In the genomic region with DNA sequence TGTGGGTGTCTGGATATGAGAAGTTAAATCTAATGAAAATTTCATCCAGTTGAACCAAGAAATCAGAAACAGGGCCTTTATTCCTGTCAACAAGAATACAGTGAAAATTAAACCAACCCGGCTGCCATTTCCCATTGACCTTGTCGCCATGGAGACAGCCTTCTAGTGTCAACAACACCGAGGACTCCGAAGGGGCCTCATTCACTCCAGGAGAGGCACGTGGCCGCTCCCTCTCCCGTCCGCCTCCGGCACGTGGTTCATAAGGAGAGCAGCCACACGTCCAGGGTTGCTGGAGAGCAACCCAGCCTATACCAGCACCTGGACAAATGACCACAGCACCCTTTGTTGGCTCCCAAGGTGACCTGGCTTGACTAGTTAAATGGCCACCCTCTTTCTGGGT, we compare ENCODE assay signal across 13 cellular contexts.
DNase-seq lines count a peak whose midpoint lies in the region; ATAC-seq and TF ChIP-seq lines count a peak whose summit lies in the region.
"Had no signal": no experiment of that assay in that cellular context is flagged by ENCODE, and none has a peak within 500 bp of the region (broad histone marks: within the 10 kb centered on the region; RNA-seq: fewer than 3 reads in every experiment).

No MANE protein-coding gene starts in this region.

- no peaks in the 10 kb centered on the region for H3K27me3 Mint-ChIP-seq in activated naive CD8-positive, alpha-beta T cell treated with anti-CD3 and anti-CD28 coated beads, Interleukin-2, amount 50 U/mL, for 24 hours
- no peaks in the 10 kb centered on the region for H3K27me3 Mint-ChIP-seq in chondrocyte (ENCODE audit: low read depth)

- no peaks in the 10 kb centered on the region for H3K36me3 Mint-ChIP-seq in activated naive CD8-positive, alpha-beta T cell treated with anti-CD3 and anti-CD28 coated beads, Interleukin-2, amount 50 U/mL, for 24 hours (ENCODE audit: low read depth)
- H3K36me3 Mint-ChIP-seq in chondrocyte (ENCODE audit: low read depth) = no peaks in the 10 kb centered on the region
- H3K36me3 Mint-ChIP-seq: CD14-positive monocyte; naive thymus-derived CD8-positive, alpha-beta T cell; WTC11 had no signal

- H3K4me3 Mint-ChIP-seq in activated naive CD8-positive, alpha-beta T cell treated with anti-CD3 and anti-CD28 coated beads, Interleukin-2, amount 50 U/mL, for 24 hours = no peak overlapping the region
- H3K4me3 Mint-ChIP-seq in chondrocyte (ENCODE audit: unreplicated experiment) = no peak overlapping the region
- H3K4me3 Mint-ChIP-seq: CD14-positive monocyte; naive thymus-derived CD8-positive, alpha-beta T cell; WTC11 had no signal

- intact Hi-C loops in mucosa of descending colon (cut with DNase I, micrococcal nuclease) = no loop called here

- TF ChIP-seq CTCF in mucosa of descending colon (IDR thresholded peaks at IDR 0.05) = no peak
- no peak for TF ChIP-seq CTCF in chondrocyte (IDR thresholded peaks at IDR 0.05)

- no peak overlapping the region for H3K4me3 ChIP-seq in mucosa of descending colon

- H3K36me3 ChIP-seq in mucosa of descending colon (ENCODE audit: low read depth) = no peaks in the 10 kb centered on the region

- DNase-seq in DMS79 (lab: John Stamatoyannopoulos, UW) = peak; percentile 76
- peak; percentile 63 for DNase-seq in NCI-H1092 treated with DMSO at 0.1 percent for 48 hours (lab: John Stamatoyannopoulos, UW)
- peak; percentile 30 for DNase-seq in NCI-H748 treated with DMSO at 0.1 percent for 48 hours (lab: John Stamatoyannopoulos, UW)
- no peak for DNase-seq in mucosa of descending colon
- DNase-seq in activated naive CD8-positive, alpha-beta T cell treated with anti-CD3 and anti-CD28 coated beads, Interleukin-2, amount 50 U/mL, for 24 hours = no peak
- DNase-seq in AG08395 (ENCODE audit: low spot score) = no peak
- DNase-seq in chondrocyte (ENCODE audit: low spot score) = no peak
- DNase-seq: activated gamma-delta T cell; naive thymus-derived CD8-positive, alpha-beta T cell; NCI-H2171 treated with DMSO at 0.1 percent for 48 hours had no signal

- no peaks in the 10 kb centered on the region for H3K9me3 ChIP-seq in mucosa of descending colon

- peak; percentile 25 for ATAC-seq in mucosa of descending colon
- ATAC-seq in activated naive CD8-positive, alpha-beta T cell treated with anti-CD3 and anti-CD28 coated beads, Interleukin-2, amount 50 U/mL, for 24 hours = no peak
- ATAC-seq: left lobe of liver; naive thymus-derived CD8-positive, alpha-beta T cell; WTC11 had no signal

- no peak overlapping the region for H3K27ac Mint-ChIP-seq in activated naive CD8-positive, alpha-beta T cell treated with anti-CD3 and anti-CD28 coated beads, Interleukin-2, amount 50 U/mL, for 24 hours
- H3K27ac Mint-ChIP-seq in chondrocyte (ENCODE audit: unreplicated experiment) = no peak overlapping the region
- H3K27ac Mint-ChIP-seq: naive thymus-derived CD8-positive, alpha-beta T cell; WTC11 had no signal

- peaks cover 2% of the 10 kb centered on the region for H3K4me1 Mint-ChIP-seq in activated naive CD8-positive, alpha-beta T cell treated with anti-CD3 and anti-CD28 coated beads, Interleukin-2, amount 50 U/mL, for 24 hours
- H3K4me1 Mint-ChIP-seq in chondrocyte (ENCODE audit: low read depth) = no peaks in the 10 kb centered on the region

- no peaks in the 10 kb centered on the region for H3K4me1 ChIP-seq in mucosa of descending colon (ENCODE audit: low read depth)

- H3K9me3 Mint-ChIP-seq in activated naive CD8-positive, alpha-beta T cell treated with anti-CD3 and anti-CD28 coated beads, Interleukin-2, amount 50 U/mL, for 24 hours = no peaks in the 10 kb centered on the region
- H3K9me3 Mint-ChIP-seq in chondrocyte (ENCODE audit: low read depth) = no peaks in the 10 kb centered on the region
- H3K9me3 Mint-ChIP-seq: naive thymus-derived CD8-positive, alpha-beta T cell had no signal

Comparison
In these comparisons a context has a peak if more than half of its experiments do, and no peak if none do; other contexts are left out.
1. DNase-seq: peak in DMS79 (single experiment), NCI-H1092 treated with DMSO at 0.1 percent for 48 hours (single experiment) and NCI-H748 treated with DMSO at 0.1 percent for 48 hours (single experiment); none in mucosa of descending colon (0 of 3), activated naive CD8-positive, alpha-beta T cell treated with anti-CD3 and anti-CD28 coated beads, Interleukin-2, amount 50 U/mL, for 24 hours (single experiment), AG08395 (single experiment) and chondrocyte (single experiment).